Comparison of ENCODE assay signal across 20 cellular contexts in the genomic region with DNA sequence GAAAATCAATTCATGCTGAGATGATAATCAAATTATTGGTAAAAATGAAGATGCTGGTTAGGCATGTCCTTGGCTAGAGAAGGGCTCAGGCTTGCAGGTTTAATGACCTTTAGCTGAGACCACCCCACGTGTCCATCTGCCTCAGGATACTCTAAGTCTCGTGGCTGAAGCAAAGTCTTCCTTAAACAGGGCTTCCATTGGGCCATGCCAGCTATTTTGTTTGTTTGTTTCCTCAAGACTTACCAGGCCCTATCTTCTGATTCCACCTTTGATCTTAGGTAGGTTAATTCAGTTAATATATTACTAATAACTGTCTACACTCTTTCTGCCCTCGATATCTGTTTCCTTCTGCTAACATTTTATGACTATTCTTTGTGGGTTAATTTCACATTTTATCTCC.
DNase-seq lines count a peak whose midpoint lies in the region; ATAC-seq and TF ChIP-seq lines count a peak whose summit lies in the region.
"Had no signal": no experiment of that assay in that cellular context is flagged by ENCODE, and none has a peak within 500 bp of the region (broad histone marks: within the 10 kb centered on the region; RNA-seq: fewer than 3 reads in every experiment).

No MANE protein-coding gene starts in this region.

- no peaks in the 10 kb centered on the region for H3K9me2 ChIP-seq in hepatocyte (replicated peaks; ENCODE audit: insufficient read depth)

- DNase-seq in Peyer's patch (no peak), hepatocyte (ENCODE audit: low spot score) (no peak), vagina (ENCODE audit: extremely low spot score in 2 of 2) (no peak), left lobe of liver (ENCODE audit: low spot score) (no peak)
- no peak for DNase-seq in CD4-positive, alpha-beta memory T cell
- DNase-seq: CD4-positive, CD25-positive, alpha-beta regulatory T cell; CD8-positive, alpha-beta memory T cell; DMS 273 treated with DMSO at 0.1 percent for 48 hours; DMS79; EL; GDM1; H9 had no signal

- H3K27ac Mint-ChIP-seq in CD4-positive, alpha-beta memory T cell = no peak overlapping the region
- H3K27ac Mint-ChIP-seq: B cell; CD4-positive, CD25-positive, alpha-beta regulatory T cell; CD8-positive, alpha-beta memory T cell; GM23338; H9 had no signal

- H2AFZ ChIP-seq in hepatocyte = no peak overlapping the region
- H2AFZ ChIP-seq: GM23338 had no signal

- no peaks in the 10 kb centered on the region for H3K27me3 Mint-ChIP-seq in CD4-positive, alpha-beta memory T cell
- H3K27me3 Mint-ChIP-seq: B cell; CD4-positive, CD25-positive, alpha-beta regulatory T cell; CD8-positive, alpha-beta memory T cell had no signal

- intact Hi-C loops in CD4-positive, alpha-beta memory T cell (cut with micrococcal nuclease) = no loop called here
- intact Hi-C loops in vagina (cut with DNase I) = no loop called here

- H3K27ac ChIP-seq in Peyer's patch (peak overlapping the region in 3 of 4 donors; percentile 31 to 79 (median 75)), hepatocyte (peak overlapping the region; percentile 61), mucosa of rectum (ENCODE audit: low read depth in 2 of 2, low read length in 2 of 2) (peak overlapping the region; percentile 32 to 78), vagina (no peak overlapping the region)
- H3K27ac ChIP-seq in CD4-positive, alpha-beta memory T cell (ENCODE audit: low read depth, low read length) = no peak overlapping the region
- H3K27ac ChIP-seq: 22Rv1, BLaER1, C4-2B had no signal

- no peak for ATAC-seq in left lobe of liver
- ATAC-seq: GM12878, GM23338, HCT116 had no signal

- H3K4me3 Mint-ChIP-seq in CD4-positive, alpha-beta memory T cell = no peak overlapping the region
- H3K4me3 Mint-ChIP-seq: B cell; CD4-positive, CD25-positive, alpha-beta regulatory T cell; CD8-positive, alpha-beta memory T cell; GM23338; H9 had no signal

- no peaks in the 10 kb centered on the region for H3K79me2 ChIP-seq in hepatocyte

- CTCF ChIA-PET in CD4-positive, alpha-beta memory T cell (lab: Charles Lee; ENCODE audit: partially characterized antibody) = no interaction called here

- H3K4me1 ChIP-seq in Peyer's patch (peaks cover 0 to 4% (median 0%) of the 10 kb centered on the region in 4 donors), hepatocyte (ENCODE audit: insufficient read depth) (peaks cover 4% of the 10 kb centered on the region), mucosa of rectum (ENCODE audit: control insufficient read depth in 2 of 2, insufficient read depth in 2 of 2, low read length in 2 of 2) (peaks cover 11 to 39% of the 10 kb centered on the region in 2 donors), vagina (peaks cover 13% of the 10 kb centered on the region)
- H3K4me1 ChIP-seq in CD4-positive, alpha-beta memory T cell (ENCODE audit: insufficient read depth, low read length) = peaks cover 6% of the 10 kb centered on the region

- H3K4me1 Mint-ChIP-seq in CD4-positive, alpha-beta memory T cell = no peaks in the 10 kb centered on the region
- H3K4me1 Mint-ChIP-seq: B cell; CD4-positive, CD25-positive, alpha-beta regulatory T cell; CD8-positive, alpha-beta memory T cell; GM23338 had no signal

- H3K9me3 ChIP-seq in Peyer's patch (no peaks in the 10 kb centered on the region), hepatocyte (ENCODE audit: low read depth) (no peaks in the 10 kb centered on the region), mucosa of rectum (ENCODE audit: control insufficient read depth in 2 of 2, low read length in 2 of 2) (no peaks in the 10 kb centered on the region), vagina (no peaks in the 10 kb centered on the region)
- no peaks in the 10 kb centered on the region for H3K9me3 ChIP-seq in CD4-positive, alpha-beta memory T cell (ENCODE audit: control insufficient read depth in 1 of 2, low read length in 2 of 2)
- H3K9me3 ChIP-seq: BLaER1 had no signal

- TF ChIP-seq POLR2A in Peyer's patch (IDR thresholded peaks at IDR 0.05) (no peak), vagina (IDR thresholded peaks at IDR 0.05) (no peak)

- no peaks in the 10 kb centered on the region for H4K20me1 ChIP-seq in hepatocyte (ENCODE audit: insufficient read depth, poor library complexity, severe bottlenecking)
- H4K20me1 ChIP-seq: BLaER1 had no signal

- POLR2A ChIA-PET in CD4-positive, alpha-beta memory T cell (lab: Charles Lee; ENCODE audit: partially characterized antibody) = no interaction called here

- H3K36me3 ChIP-seq in Peyer's patch = no peaks in the 10 kb centered on the region
- no peaks in the 10 kb centered on the region for H3K36me3 ChIP-seq in hepatocyte (replicated peaks; ENCODE audit: insufficient read depth, low read depth)
- no peaks in the 10 kb centered on the region for H3K36me3 ChIP-seq in mucosa of rectum (ENCODE audit: control insufficient read depth in 2 of 2, insufficient read depth in 2 of 2, low read length in 2 of 2)
- H3K36me3 ChIP-seq in CD4-positive, alpha-beta memory T cell (ENCODE audit: insufficient read depth, low read length) = no peaks in the 10 kb centered on the region
- no peaks in the 10 kb centered on the region for H3K36me3 ChIP-seq in vagina
- H3K36me3 ChIP-seq: BLaER1 had no signal

- H3K9ac ChIP-seq in mucosa of rectum (ENCODE audit: low read depth in 1 of 2, low read length in 2 of 2) = no peak overlapping the region
- H3K9ac ChIP-seq: BLaER1 had no signal

- TF ChIP-seq CTCF in Peyer's patch (IDR thresholded peaks at IDR 0.05) (no peak), hepatocyte (IDR thresholded peaks at IDR 0.05; ENCODE audit: poor library complexity) (no peak), vagina (IDR thresholded peaks at IDR 0.05) (no peak)

- H3K36me3 Mint-ChIP-seq in CD4-positive, alpha-beta memory T cell = no peaks in the 10 kb centered on the region
- H3K36me3 Mint-ChIP-seq: CD4-positive, CD25-positive, alpha-beta regulatory T cell; CD8-positive, alpha-beta memory T cell had no signal

- H3K9me3 Mint-ChIP-seq in CD4-positive, alpha-beta memory T cell = peaks cover 0 to 4% (median 0%) of the 10 kb centered on the region in 8 donors
- H3K9me3 Mint-ChIP-seq: GM23338, H9 had no signal

- H3K4me2 ChIP-seq in hepatocyte = no peak overlapping the region
- H3K4me2 ChIP-seq: BLaER1, GM23338 had no signal

- 59% methylated on average over 3 of the region's 3 CpGs for whole genome bisulfite sequencing in hepatocyte (ENCODE audit: low lambda C conversion rate, missing lambda C conversion rate)

- H3K4me3 ChIP-seq in Peyer's patch (no peak overlapping the region), hepatocyte (no peak overlapping the region), mucosa of rectum (ENCODE audit: low read length in 2 of 2) (no peak overlapping the region), vagina (no peak overlapping the region)
- H3K4me3 ChIP-seq in CD4-positive, alpha-beta memory T cell (ENCODE audit: low read length in 2 of 2) = no peak overlapping the region
- H3K4me3 ChIP-seq: BLaER1, GM12878, GM23338 had no signal

- no peaks in the 10 kb centered on the region for H3K27me3 ChIP-seq in Peyer's patch
- H3K27me3 ChIP-seq in hepatocyte = no peaks in the 10 kb centered on the region
- no peaks in the 10 kb centered on the region for H3K27me3 ChIP-seq in mucosa of rectum (ENCODE audit: control insufficient read depth in 2 of 2, insufficient read depth in 2 of 2, low read length in 2 of 2)
- no peaks in the 10 kb centered on the region for H3K27me3 ChIP-seq in CD4-positive, alpha-beta memory T cell (ENCODE audit: insufficient read depth, low read length)
- no peaks in the 10 kb centered on the region for H3K27me3 ChIP-seq in vagina
- H3K27me3 ChIP-seq: BLaER1 had no signal

Comparison
In these comparisons a context has a peak if more than half of its experiments do, and no peak if none do; other contexts are left out.
1. H3K27ac ChIP-seq: peak in Peyer's patch (3 of 4), hepatocyte (single experiment) and mucosa of rectum (2 of 2); none in CD4-positive, alpha-beta memory T cell (single experiment) and vagina (single experiment).